ENCODE assay signal across 20 cellular contexts in the genomic region with DNA sequence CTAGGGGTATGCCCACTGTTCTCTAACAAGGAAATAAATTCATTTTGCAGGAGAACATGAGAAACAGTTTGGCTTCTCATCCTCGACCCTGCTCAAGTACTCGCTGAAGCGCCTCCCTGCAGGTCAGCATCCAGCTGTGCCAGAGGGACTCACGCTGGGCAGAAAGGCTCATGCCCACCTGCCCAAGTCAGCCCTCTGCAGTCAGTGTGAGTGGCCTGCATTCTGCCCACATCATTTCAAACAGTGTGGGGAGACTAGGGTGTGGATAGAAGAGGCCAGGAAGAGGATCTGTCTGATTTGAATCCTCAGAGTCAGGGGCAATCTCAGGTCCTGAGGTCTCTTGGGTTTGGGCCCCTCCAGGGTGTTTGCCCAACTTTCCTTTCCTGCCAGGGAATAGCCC.
A peak's percentile ranks its signal among the peaks of the same experiment; 100 is the strongest.
DNase-seq lines count a peak whose midpoint lies in the region; ATAC-seq, FAIRE-seq and TF ChIP-seq lines count a peak whose summit lies in the region.
"Had no signal": no experiment of that assay in that cellular context is flagged by ENCODE, and none has a peak within 500 bp of the region (broad histone marks: within the 10 kb centered on the region; RNA-seq: fewer than 3 reads in every experiment).

No MANE protein-coding gene starts in this region.

- no peak overlapping the region for H3K27ac Mint-ChIP-seq in GM23338
- H3K27ac Mint-ChIP-seq: H9 had no signal

- H3K9me2 ChIP-seq in GM23338 (ENCODE audit: insufficient read depth) = peaks cover 3% of the 10 kb centered on the region; the same call in 1 of the 2 replicates

- no peaks in the 10 kb centered on the region for H3K27me3 ChIP-seq in GM23338 (ENCODE audit: insufficient read depth)
- H3K27me3 ChIP-seq: BE2C had no signal

- DNase-seq in NCI-H748 (lab: John Stamatoyannopoulos, UW; ENCODE audit: unreplicated experiment) (peak; percentile 14), NCI-H748 treated with DMSO at 0.1 percent for 48 hours (lab: John Stamatoyannopoulos, UW) (no peak), GM23338 (ENCODE audit: low spot score) (no peak), NCI-H146 treated with DMSO at 0.1 percent for 48 hours (lab: John Stamatoyannopoulos, UW; ENCODE audit: unreplicated experiment) (peak; percentile 32), left lobe of liver (ENCODE audit: low spot score) (no peak), NCI-H82 (lab: John Stamatoyannopoulos, UW) (no peak), RCC 7860 (ENCODE audit: low spot score) (no peak)
- no peak for DNase-seq in stimulated activated naive CD4-positive, alpha-beta T cell (lab: John Stamatoyannopoulos, UW)
- DNase-seq: BE2C; CD4-positive, alpha-beta memory T cell; COR-L47; DMS153; GF-D8; GOT3; H9; IMR-90 had no signal

- no peak for FAIRE-seq in RCC 7860 (lab: Jason Lieb, UNC)
- FAIRE-seq: A549, D721Med, GM18507 had no signal

- no peak for TF ChIP-seq CTCF in GM23338 (conservative IDR thresholded peaks at IDR 0.05; ENCODE audit: low read depth in 2 of 2)

- peaks cover 31% of the 10 kb centered on the region for H3K4me1 Mint-ChIP-seq in GM23338

- ATAC-seq in GM23338 (peak; percentile 50; the same call in 2 of the 3 replicates), left lobe of liver (peak; percentile 13)
- ATAC-seq: A549 had no signal

- peaks cover 9% of the 10 kb centered on the region; the same call in 1 of the 3 replicates for H3K9me3 Mint-ChIP-seq in GM23338

- H3K4me3 Mint-ChIP-seq in GM23338 = no peak overlapping the region
- H3K4me3 Mint-ChIP-seq: CD4-positive, alpha-beta memory T cell; H9 had no signal

- no peak overlapping the region for H2AFZ ChIP-seq in GM23338

- H4K20me1 ChIP-seq in GM23338 (replicated peaks; ENCODE audit: insufficient read depth) = no peaks in the 10 kb centered on the region

- H3K79me2 ChIP-seq in GM23338 (replicated peaks; ENCODE audit: insufficient read depth) = no peaks in the 10 kb centered on the region

- no peaks in the 10 kb centered on the region for H3K4me1 ChIP-seq in GM23338 (ENCODE audit: insufficient read depth)
- H3K4me1 ChIP-seq: A549, BE2C had no signal

- no peak overlapping the region for H3K27ac ChIP-seq in GM23338 (ENCODE audit: low read depth)
- H3K27ac ChIP-seq: A549, C4-2B had no signal

- no peaks in the 10 kb centered on the region for H3F3A ChIP-seq in GM23338 (replicated peaks; ENCODE audit: low read depth)

- H3K36me3 Mint-ChIP-seq in GM23338 (ENCODE audit: low read depth) = peaks cover 9% of the 10 kb centered on the region; the same call in 1 of the 3 replicates

- no peak overlapping the region for H3K4me3 ChIP-seq in GM23338
- H3K4me3 ChIP-seq: A549 had no signal

- no peaks in the 10 kb centered on the region for H3K36me3 ChIP-seq in GM23338 (ENCODE audit: insufficient read depth)
- H3K36me3 ChIP-seq: BE2C had no signal

- H3K4me2 ChIP-seq in GM23338 = no peak overlapping the region
- H3K4me2 ChIP-seq: A549 had no signal

- peaks cover 3% of the 10 kb centered on the region for H3K27me3 Mint-ChIP-seq in GM23338 (ENCODE audit: insufficient read depth, low read depth, poor library complexity)
- H3K27me3 Mint-ChIP-seq: CD4-positive, alpha-beta memory T cell had no signal

TF ChIP-seq in GM23338, 12 proteins besides CTCF, POLR2A, EP300 and RAD21 (continues in another document):
- TF ChIP-seq NANOG (IDR thresholded peaks at IDR 0.05; ENCODE audit: borderline replicate concordance) (no peak), POLR2AphosphoS5 (IDR thresholded peaks at IDR 0.05; ENCODE audit: low read depth) (no peak), EZH2 (IDR thresholded peaks at IDR 0.05; ENCODE audit: low read depth, unreplicated experiment) (no peak), CREB1 (CRISPR knock-in tag; IDR thresholded peaks at IDR 0.05; ENCODE audit: low read depth) (no peak), ZNF114 (CRISPR knock-in tag; IDR thresholded peaks at IDR 0.05) (no peak), STAT1 (IDR thresholded peaks at IDR 0.05; ENCODE audit: unreplicated experiment) (no peak), JUNB (IDR thresholded peaks at IDR 0.05; ENCODE audit: unreplicated experiment) (no peak), EZH2phosphoT487 (IDR thresholded peaks at IDR 0.05; ENCODE audit: unreplicated experiment) (no peak)
- TF ChIP-seq, protein P1, sequence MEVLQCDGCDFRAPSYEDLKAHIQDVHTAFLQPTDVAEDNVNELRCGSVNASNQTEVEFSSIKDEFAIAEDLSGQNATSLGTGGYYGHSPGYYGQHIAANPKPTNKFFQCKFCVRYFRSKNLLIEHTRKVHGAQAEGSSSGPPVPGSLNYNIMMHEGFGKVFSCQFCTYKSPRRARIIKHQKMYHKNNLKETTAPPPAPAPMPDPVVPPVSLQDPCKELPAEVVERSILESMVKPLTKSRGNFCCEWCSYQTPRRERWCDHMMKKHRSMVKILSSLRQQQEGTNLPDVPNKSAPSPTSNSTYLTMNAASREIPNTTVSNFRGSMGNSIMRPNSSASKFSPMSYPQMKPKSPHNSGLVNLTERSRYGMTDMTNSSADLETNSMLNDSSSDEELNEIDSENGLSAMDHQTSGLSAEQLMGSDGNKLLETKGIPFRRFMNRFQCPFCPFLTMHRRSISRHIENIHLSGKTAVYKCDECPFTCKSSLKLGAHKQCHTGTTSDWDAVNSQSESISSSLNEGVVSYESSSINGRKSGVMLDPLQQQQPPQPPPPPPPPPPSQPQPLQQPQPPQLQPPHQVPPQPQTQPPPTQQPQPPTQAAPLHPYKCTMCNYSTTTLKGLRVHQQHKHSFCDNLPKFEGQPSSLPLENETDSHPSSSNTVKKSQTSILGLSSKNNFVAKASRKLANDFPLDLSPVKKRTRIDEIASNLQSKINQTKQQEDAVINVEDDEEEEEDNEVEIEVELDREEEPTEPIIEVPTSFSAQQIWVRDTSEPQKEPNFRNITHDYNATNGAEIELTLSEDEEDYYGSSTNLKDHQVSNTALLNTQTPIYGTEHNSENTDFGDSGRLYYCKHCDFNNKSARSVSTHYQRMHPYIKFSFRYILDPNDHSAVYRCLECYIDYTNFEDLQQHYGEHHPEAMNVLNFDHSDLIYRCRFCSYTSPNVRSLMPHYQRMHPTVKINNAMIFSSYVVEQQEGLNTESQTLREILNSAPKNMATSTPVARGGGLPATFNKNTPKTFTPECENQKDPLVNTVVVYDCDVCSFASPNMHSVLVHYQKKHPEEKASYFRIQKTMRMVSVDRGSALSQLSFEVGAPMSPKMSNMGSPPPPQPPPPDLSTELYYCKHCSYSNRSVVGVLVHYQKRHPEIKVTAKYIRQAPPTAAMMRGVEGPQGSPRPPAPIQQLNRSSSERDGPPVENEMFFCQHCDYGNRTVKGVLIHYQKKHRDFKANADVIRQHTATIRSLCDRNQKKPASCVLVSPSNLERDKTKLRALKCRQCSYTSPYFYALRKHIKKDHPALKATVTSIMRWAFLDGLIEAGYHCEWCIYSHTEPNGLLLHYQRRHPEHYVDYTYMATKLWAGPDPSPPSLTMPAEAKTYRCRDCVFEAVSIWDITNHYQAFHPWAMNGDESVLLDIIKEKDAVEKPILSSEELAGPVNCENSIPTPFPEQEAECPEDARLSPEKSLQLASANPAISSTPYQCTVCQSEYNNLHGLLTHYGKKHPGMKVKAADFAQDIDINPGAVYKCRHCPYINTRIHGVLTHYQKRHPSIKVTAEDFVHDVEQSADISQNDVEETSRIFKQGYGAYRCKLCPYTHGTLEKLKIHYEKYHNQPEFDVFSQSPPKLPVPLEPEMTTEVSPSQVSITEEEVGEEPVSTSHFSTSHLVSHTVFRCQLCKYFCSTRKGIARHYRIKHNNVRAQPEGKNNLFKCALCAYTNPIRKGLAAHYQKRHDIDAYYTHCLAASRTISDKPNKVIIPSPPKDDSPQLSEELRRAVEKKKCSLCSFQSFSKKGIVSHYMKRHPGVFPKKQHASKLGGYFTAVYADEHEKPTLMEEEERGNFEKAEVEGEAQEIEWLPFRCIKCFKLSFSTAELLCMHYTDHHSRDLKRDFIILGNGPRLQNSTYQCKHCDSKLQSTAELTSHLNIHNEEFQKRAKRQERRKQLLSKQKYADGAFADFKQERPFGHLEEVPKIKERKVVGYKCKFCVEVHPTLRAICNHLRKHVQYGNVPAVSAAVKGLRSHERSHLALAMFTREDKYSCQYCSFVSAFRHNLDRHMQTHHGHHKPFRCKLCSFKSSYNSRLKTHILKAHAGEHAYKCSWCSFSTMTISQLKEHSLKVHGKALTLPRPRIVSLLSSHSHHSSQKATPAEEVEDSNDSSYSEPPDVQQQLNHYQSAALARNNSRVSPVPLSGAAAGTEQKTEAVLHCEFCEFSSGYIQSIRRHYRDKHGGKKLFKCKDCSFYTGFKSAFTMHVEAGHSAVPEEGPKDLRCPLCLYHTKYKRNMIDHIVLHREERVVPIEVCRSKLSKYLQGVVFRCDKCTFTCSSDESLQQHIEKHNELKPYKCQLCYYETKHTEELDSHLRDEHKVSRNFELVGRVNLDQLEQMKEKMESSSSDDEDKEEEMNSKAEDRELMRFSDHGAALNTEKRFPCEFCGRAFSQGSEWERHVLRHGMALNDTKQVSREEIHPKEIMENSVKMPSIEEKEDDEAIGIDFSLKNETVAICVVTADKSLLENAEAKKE (CRISPR knock-in tag; IDR thresholded peaks at IDR 0.05) = no peak
- TF ChIP-seq, protein P2, sequence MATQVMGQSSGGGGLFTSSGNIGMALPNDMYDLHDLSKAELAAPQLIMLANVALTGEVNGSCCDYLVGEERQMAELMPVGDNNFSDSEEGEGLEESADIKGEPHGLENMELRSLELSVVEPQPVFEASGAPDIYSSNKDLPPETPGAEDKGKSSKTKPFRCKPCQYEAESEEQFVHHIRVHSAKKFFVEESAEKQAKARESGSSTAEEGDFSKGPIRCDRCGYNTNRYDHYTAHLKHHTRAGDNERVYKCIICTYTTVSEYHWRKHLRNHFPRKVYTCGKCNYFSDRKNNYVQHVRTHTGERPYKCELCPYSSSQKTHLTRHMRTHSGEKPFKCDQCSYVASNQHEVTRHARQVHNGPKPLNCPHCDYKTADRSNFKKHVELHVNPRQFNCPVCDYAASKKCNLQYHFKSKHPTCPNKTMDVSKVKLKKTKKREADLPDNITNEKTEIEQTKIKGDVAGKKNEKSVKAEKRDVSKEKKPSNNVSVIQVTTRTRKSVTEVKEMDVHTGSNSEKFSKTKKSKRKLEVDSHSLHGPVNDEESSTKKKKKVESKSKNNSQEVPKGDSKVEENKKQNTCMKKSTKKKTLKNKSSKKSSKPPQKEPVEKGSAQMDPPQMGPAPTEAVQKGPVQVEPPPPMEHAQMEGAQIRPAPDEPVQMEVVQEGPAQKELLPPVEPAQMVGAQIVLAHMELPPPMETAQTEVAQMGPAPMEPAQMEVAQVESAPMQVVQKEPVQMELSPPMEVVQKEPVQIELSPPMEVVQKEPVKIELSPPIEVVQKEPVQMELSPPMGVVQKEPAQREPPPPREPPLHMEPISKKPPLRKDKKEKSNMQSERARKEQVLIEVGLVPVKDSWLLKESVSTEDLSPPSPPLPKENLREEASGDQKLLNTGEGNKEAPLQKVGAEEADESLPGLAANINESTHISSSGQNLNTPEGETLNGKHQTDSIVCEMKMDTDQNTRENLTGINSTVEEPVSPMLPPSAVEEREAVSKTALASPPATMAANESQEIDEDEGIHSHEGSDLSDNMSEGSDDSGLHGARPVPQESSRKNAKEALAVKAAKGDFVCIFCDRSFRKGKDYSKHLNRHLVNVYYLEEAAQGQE (IDR thresholded peaks at IDR 0.05; ENCODE audit: unreplicated experiment) = no peak

Comparison
In these comparisons a context has a peak if more than half of its experiments do, and no peak if none do; other contexts are left out.
1. DNase-seq: peak in NCI-H748 (single experiment) and NCI-H146 treated with DMSO at 0.1 percent for 48 hours (single experiment); none in NCI-H748 treated with DMSO at 0.1 percent for 48 hours (single experiment), GM23338 (single experiment), left lobe of liver (single experiment), stimulated activated naive CD4-positive, alpha-beta T cell (0 of 6), NCI-H82 (single experiment) and RCC 7860 (single experiment).